In the genomic region with DNA sequence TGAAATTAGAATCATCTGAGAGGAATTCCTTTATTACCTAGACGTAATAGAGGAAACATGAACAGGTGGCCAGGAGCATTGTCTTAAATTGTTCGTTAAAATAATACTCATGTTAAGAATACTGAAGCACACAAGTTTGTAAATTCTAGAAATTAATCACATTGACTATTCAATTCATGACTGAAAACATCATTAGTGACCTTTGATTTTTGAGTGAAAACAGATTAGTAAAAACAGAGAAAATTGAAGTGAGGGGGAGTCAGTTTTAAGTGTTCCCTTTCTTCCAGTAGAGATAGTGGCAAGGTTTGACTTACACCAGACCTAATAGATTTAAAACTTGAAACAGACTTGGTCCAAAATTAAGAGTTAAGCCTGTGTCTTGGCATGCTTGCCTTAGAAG, we compare ENCODE assay signal across 8 cellular contexts. TPM values are rescaled to one million over a fixed set of nuclear protein-coding genes. Genes with fewer than 3 reads are reported as not detected.
DNase-seq lines count a peak whose midpoint lies in the region; ATAC-seq and TF ChIP-seq lines count a peak whose summit lies in the region.

No MANE protein-coding gene starts in this region.

- in situ Hi-C loops in astrocyte of the spinal cord (cut with HindIII; ENCODE audit: low sequenced_read_pairs) = no loop called here

- CTCF ChIA-PET in activated naive CD4-positive, alpha-beta T cell treated with anti-CD3 and anti-CD28 coated beads, Interleukin-2, amount 10 ng/mL, durations not matched to agents 7 days and 5 days (lab: Charles Lee) = no interaction called here

- H3K27me3 Mint-ChIP-seq in activated naive CD4-positive, alpha-beta T cell treated with anti-CD3 and anti-CD28 coated beads, Interleukin-2, amount 10 ng/mL, durations not matched to agents 7 days and 5 days = peaks cover 4% of the 10 kb centered on the region
- no peaks in the 10 kb centered on the region for H3K27me3 Mint-ChIP-seq in type B pancreatic cell

- H3K27ac ChIP-seq in lower lobe of right lung = peak overlapping the region; percentile 98

- H3K27me3 ChIP-seq in lower lobe of right lung (ENCODE audit: low read depth) = no peaks in the 10 kb centered on the region

- no peaks in the 10 kb centered on the region for H3K9me3 Mint-ChIP-seq in activated naive CD4-positive, alpha-beta T cell treated with anti-CD3 and anti-CD28 coated beads, Interleukin-2, amount 10 ng/mL, durations not matched to agents 7 days and 5 days
- H3K9me3 Mint-ChIP-seq in type B pancreatic cell = no peaks in the 10 kb centered on the region

- peak overlapping the region; percentile 98 for H3K27ac Mint-ChIP-seq in activated naive CD4-positive, alpha-beta T cell treated with anti-CD3 and anti-CD28 coated beads, Interleukin-2, amount 10 ng/mL, durations not matched to agents 7 days and 5 days
- peak overlapping the region; percentile 100 for H3K27ac Mint-ChIP-seq in type B pancreatic cell

- ATAC-seq in lower lobe of right lung = no peak

- TF ChIP-seq CTCF in astrocyte of the spinal cord (IDR thresholded peaks at IDR 0.05; ENCODE audit: low read depth, low read length) (no peak), lower lobe of right lung (IDR thresholded peaks at IDR 0.05) (no peak), type B pancreatic cell (conservative IDR thresholded peaks at IDR 0.05) (no peak)

- H3K4me1 Mint-ChIP-seq in activated naive CD4-positive, alpha-beta T cell treated with anti-CD3 and anti-CD28 coated beads, Interleukin-2, amount 10 ng/mL, durations not matched to agents 7 days and 5 days = peaks cover 59% of the 10 kb centered on the region
- H3K4me1 Mint-ChIP-seq in type B pancreatic cell (ENCODE audit: unreplicated experiment) = peaks cover 16% of the 10 kb centered on the region

- H3K4me3 Mint-ChIP-seq in activated naive CD4-positive, alpha-beta T cell treated with anti-CD3 and anti-CD28 coated beads, Interleukin-2, amount 10 ng/mL, durations not matched to agents 7 days and 5 days = peak overlapping the region; percentile 86
- peak overlapping the region; percentile 97 for H3K4me3 Mint-ChIP-seq in type B pancreatic cell

- no peak for DNase-seq in activated naive CD4-positive, alpha-beta T cell treated with anti-CD3 and anti-CD28 coated beads, Interleukin-2, amount 10 ng/mL, durations not matched to agents 7 days and 5 days
- no peak for DNase-seq in activated naive CD4-positive, alpha-beta T cell treated with Interleukin-2 at 50 U/mL for 16 hours
- DNase-seq in astrocyte of the spinal cord (ENCODE audit: low read depth, low spot score) (no peak), lower lobe of right lung (no peak), type B pancreatic cell (ENCODE audit: extremely low spot score, unreplicated experiment) (no peak), medulla oblongata (ENCODE audit: extremely low spot score) (no peak), COLO668 (lab: John Stamatoyannopoulos, UW; ENCODE audit: unreplicated experiment) (no peak)
- no peak for DNase-seq in effector CD4-positive, alpha-beta T cell

- peaks cover 63% of the 10 kb centered on the region for H3K4me1 ChIP-seq in lower lobe of right lung

- H3K36me3 ChIP-seq in lower lobe of right lung = peaks cover 6% of the 10 kb centered on the region

- intact Hi-C loops in lower lobe of right lung (cut with DNase I) = no loop called here

- H3K4me3 ChIP-seq in astrocyte of the spinal cord (ENCODE audit: low read depth, low read length) (peak overlapping the region; percentile 98), lower lobe of right lung (peak overlapping the region; percentile 72)

- no peaks in the 10 kb centered on the region for H3K9me3 ChIP-seq in lower lobe of right lung

- H3K36me3 Mint-ChIP-seq in activated naive CD4-positive, alpha-beta T cell treated with anti-CD3 and anti-CD28 coated beads, Interleukin-2, amount 10 ng/mL, durations not matched to agents 7 days and 5 days = peaks cover 17% of the 10 kb centered on the region
- H3K36me3 Mint-ChIP-seq in type B pancreatic cell = no peaks in the 10 kb centered on the region

RNA-seq across cellular contexts. Expression of gene ZFP91, which starts 1.4 kb away (rescaled TPM):
- total RNA-seq in lower lobe of right lung = 44.5 TPM
- total RNA-seq in type B pancreatic cell (ENCODE audit: low replicate concordance) = 39.6 and 43.6 TPM in 2 replicates

RNA-seq across cellular contexts. Expression of gene LPXN, which starts 4.7 kb away (rescaled TPM):
- 71.6 TPM for total RNA-seq in lower lobe of right lung
- 4.5 and 4.7 TPM in 2 replicates for total RNA-seq in type B pancreatic cell (ENCODE audit: low replicate concordance)

RNA-seq across cellular contexts. Expression of gene CNTF, which starts 42.2 kb away (rescaled TPM):
- total RNA-seq in lower lobe of right lung (1.9 TPM), type B pancreatic cell (ENCODE audit: low replicate concordance) (1.6 and 2.0 TPM in 2 replicates)

Comparison
In these comparisons a context has a peak if more than half of its experiments do, and no peak if none do; other contexts are left out.
1. RNA of gene LPXN, which starts 4.7 kb away (total RNA-seq): 71.6 TPM in lower lobe of right lung (single experiment); 4.5 to 4.7 TPM in type B pancreatic cell; every median in the first group is over 10 times any median in the second.